In genomic region chr2:96512341-96512740, GRCh38 we compare ENCODE assay signal across 15 cellular contexts. TPM values are rescaled to one million over a fixed set of nuclear protein-coding genes. Genes with fewer than 3 reads are reported as not detected.
DNase-seq lines count a peak whose midpoint lies in the region; ATAC-seq lines count a peak whose summit lies in the region.
"Had no signal": no experiment of that assay in that cellular context is flagged by ENCODE, and none has a peak within 500 bp of the region (broad histone marks: within the 10 kb centered on the region; RNA-seq: fewer than 3 reads in every experiment).

No MANE protein-coding gene starts in this region.

- H3K27me3 Mint-ChIP-seq in activated CD4-positive, alpha-beta T cell treated with anti-CD3 and anti-CD28 coated beads for 36 hours, result peaks cover 12% of the 10 kb centered on the region

- H3K36me3 Mint-ChIP-seq in activated CD4-positive, alpha-beta T cell treated with anti-CD3 and anti-CD28 coated beads for 36 hours (ENCODE audit: low read depth), result peaks cover 3% of the 10 kb centered on the region

- no peak overlapping the region for H3K4me3 Mint-ChIP-seq in activated CD4-positive, alpha-beta T cell treated with anti-CD3 and anti-CD28 coated beads for 36 hours
- H3K4me3 Mint-ChIP-seq: CD8-positive, alpha-beta memory T cell had no signal

- intact Hi-C loops in activated CD4-positive, alpha-beta T cell treated with anti-CD3 and anti-CD28 coated beads for 36 hours (cut with DNase I, micrococcal nuclease), result no loop called here
- intact Hi-C loops in posterior vena cava (cut with DNase I), result loop anchor here in 1 of 2 donors (5.0 kb wide), 1 partner anchor 1485 kb away; the partner anchor contains the start of gene TMEM131

- peaks cover 18% of the 10 kb centered on the region for H3K4me1 Mint-ChIP-seq in activated CD4-positive, alpha-beta T cell treated with anti-CD3 and anti-CD28 coated beads for 36 hours

- H3K9me3 Mint-ChIP-seq in activated CD4-positive, alpha-beta T cell treated with anti-CD3 and anti-CD28 coated beads for 36 hours (ENCODE audit: low read depth), result peaks cover 10% of the 10 kb centered on the region

- H3K27ac Mint-ChIP-seq in activated CD4-positive, alpha-beta T cell treated with anti-CD3 and anti-CD28 coated beads for 36 hours, result peak overlapping the region; percentile 13
- H3K27ac Mint-ChIP-seq: CD8-positive, alpha-beta memory T cell had no signal

- CTCF ChIA-PET in activated CD4-positive, alpha-beta T cell treated with anti-CD3 and anti-CD28 coated beads for 36 hours (lab: Charles Lee), result interaction anchor here (0.7 to 9.5 kb wide), 4 partner anchors 9 to 195 kb away, joined by 3 to 128 read pairs (median 4); no protein-coding TSS in a partner anchor

- DNase-seq in activated CD4-positive, alpha-beta T cell treated with anti-CD3 and anti-CD28 coated beads for 36 hours, result no peak
- no peak for DNase-seq in activated CD4-positive, alpha-beta T cell treated with anti-CD3 and anti-CD28 coated beads, Interleukin-2, amount 50 U/mL, for 1 hour
- DNase-seq in activated effector memory CD4-positive, alpha-beta T cell treated with anti-CD3 and anti-CD28 coated beads, Interleukin-2, amount 50 U/mL, for 16 hours, result peak; percentile 24
- DNase-seq in activated effector memory CD4-positive, alpha-beta T cell treated with Interleukin-2 at 50 U/mL for 16 hours, result no peak
- peak; percentile 54 for DNase-seq in posterior vena cava (ENCODE audit: low spot score)
- DNase-seq in UCSD-AML1 (lab: John Stamatoyannopoulos, UW; ENCODE audit: unreplicated experiment), result no peak
- DNase-seq: 8988T; AML-193; Caco-2; CD8-positive, alpha-beta memory T cell; DND-41; GDM1 had no signal

- POLR2A ChIA-PET in activated CD4-positive, alpha-beta T cell treated with anti-CD3 and anti-CD28 coated beads for 36 hours (lab: Charles Lee), result interaction anchor here (0.6 to 1.0 kb wide), 2 partner anchors 14 to 231 kb away, joined by 3 read pairs; no protein-coding TSS in a partner anchor

- no peak for ATAC-seq in activated CD4-positive, alpha-beta T cell treated with anti-CD3 and anti-CD28 coated beads for 36 hours
- no peak for ATAC-seq in HG03097 (IDR thresholded peaks at IDR 0.05; ENCODE audit: low FRiP score, unreplicated experiment)

RNA-seq across cellular contexts. Expression of gene NEURL3, which starts 7.2 kb away (rescaled TPM):
- total RNA-seq in activated CD4-positive, alpha-beta T cell treated with anti-CD3 and anti-CD28 coated beads for 36 hours, result under 1 TPM; 0.33 to 0.41 TPM
- under 1 TPM in 1 of 2 donors, not detected in 1; 0.14 TPM for total RNA-seq in posterior vena cava
- total RNA-seq: H1, HT1080 had no signal

RNA-seq across cellular contexts. Expression of gene ARID5A, which starts 24.2 kb away (rescaled TPM):
- total RNA-seq in activated CD4-positive, alpha-beta T cell treated with anti-CD3 and anti-CD28 coated beads for 36 hours, result 100 to 1,000 TPM; 179 to 191 TPM
- 100 to 1,000 TPM in 1 of 2 donors, 10 to 100 TPM in 1; 67.4 to 179 TPM for total RNA-seq in posterior vena cava

Comparison
In these comparisons a context has a peak if more than half of its experiments do, and no peak if none do; other contexts are left out.
1. DNase-seq: peak in activated effector memory CD4-positive, alpha-beta T cell treated with anti-CD3 and anti-CD28 coated beads, Interleukin-2, amount 50 U/mL, for 16 hours (single experiment) and posterior vena cava (single experiment); none in activated CD4-positive, alpha-beta T cell treated with anti-CD3 and anti-CD28 coated beads for 36 hours (single experiment), activated CD4-positive, alpha-beta T cell treated with anti-CD3 and anti-CD28 coated beads, Interleukin-2, amount 50 U/mL, for 1 hour (single experiment), activated effector memory CD4-positive, alpha-beta T cell treated with Interleukin-2 at 50 U/mL for 16 hours (single experiment) and UCSD-AML1 (single experiment).